In genomic region chr6:37516920-37517405, GRCh38 we compare ENCODE assay signal across 9 cellular contexts. TPM values are rescaled to one million over a fixed set of nuclear protein-coding genes. Genes with fewer than 3 reads are reported as not detected.
DNase-seq lines count a peak whose midpoint lies in the region; ATAC-seq and TF ChIP-seq lines count a peak whose summit lies in the region.
"Had no signal": no experiment of that assay in that cellular context is flagged by ENCODE, and none has a peak within 500 bp of the region (broad histone marks: within the 10 kb centered on the region; RNA-seq: fewer than 3 reads in every experiment).

No MANE protein-coding gene starts in this region.

- H3K36me3 ChIP-seq in CD4-positive, alpha-beta memory T cell (ENCODE audit: insufficient read depth, low read length), result no peaks in the 10 kb centered on the region
- H3K36me3 ChIP-seq in lower lobe of right lung (no peaks in the 10 kb centered on the region), right atrium auricular region (no peaks in the 10 kb centered on the region)

- H3K9me3 Mint-ChIP-seq in CD4-positive, alpha-beta memory T cell, result peaks cover 0 to 1% (median 0%) of the 10 kb centered on the region in 8 donors
- H3K9me3 Mint-ChIP-seq in activated CD8-positive, alpha-beta T cell treated with anti-CD3 and anti-CD28 coated beads for 36 hours, result peaks cover 4% of the 10 kb centered on the region

- no peak for DNase-seq in CD4-positive, alpha-beta memory T cell
- peak; percentile 41 for DNase-seq in activated CD8-positive, alpha-beta T cell treated with anti-CD3 and anti-CD28 coated beads for 36 hours
- DNase-seq in lower lobe of right lung (no peak), omental fat pad (ENCODE audit: low spot score) (no peak), right atrium auricular region (ENCODE audit: low spot score) (no peak), EL (no peak)
- DNase-seq: mesenchymal stem cell had no signal

- ATAC-seq in HG03432 (IDR thresholded peaks at IDR 0.05; ENCODE audit: unreplicated experiment) (peak; percentile 12), lower lobe of right lung (peak in 1 of 2 donors; percentile 15), omental fat pad (ENCODE audit: low FRiP score) (no peak), HG03196 (IDR thresholded peaks at IDR 0.05; ENCODE audit: unreplicated experiment) (no peak)
- peak; percentile 5 for ATAC-seq in activated CD8-positive, alpha-beta T cell treated with anti-CD3 and anti-CD28 coated beads for 36 hours

- no peaks in the 10 kb centered on the region for H3K27me3 ChIP-seq in CD4-positive, alpha-beta memory T cell (ENCODE audit: insufficient read depth, low read length)
- peaks cover 30% of the 10 kb centered on the region for H3K27me3 ChIP-seq in lower lobe of right lung (ENCODE audit: low read depth)
- H3K27me3 ChIP-seq in right atrium auricular region, result no peaks in the 10 kb centered on the region

- no peaks in the 10 kb centered on the region for H3K27me3 Mint-ChIP-seq in CD4-positive, alpha-beta memory T cell
- no peaks in the 10 kb centered on the region for H3K27me3 Mint-ChIP-seq in activated CD8-positive, alpha-beta T cell treated with anti-CD3 and anti-CD28 coated beads for 36 hours

- H3K27ac ChIP-seq in CD4-positive, alpha-beta memory T cell (ENCODE audit: low read depth, low read length), result peak overlapping the region; percentile 99
- H3K27ac ChIP-seq in lower lobe of right lung (peak overlapping the region; percentile 31), right atrium auricular region (no peak overlapping the region)

- peak overlapping the region; percentile 97 to 100 (median 100) for H3K27ac Mint-ChIP-seq in CD4-positive, alpha-beta memory T cell
- peak overlapping the region; percentile 97 for H3K27ac Mint-ChIP-seq in activated CD8-positive, alpha-beta T cell treated with anti-CD3 and anti-CD28 coated beads for 36 hours

- no peak for TF ChIP-seq CTCF in activated CD8-positive, alpha-beta T cell treated with anti-CD3 and anti-CD28 coated beads for 36 hours (IDR thresholded peaks at IDR 0.05)
- TF ChIP-seq CTCF in lower lobe of right lung (IDR thresholded peaks at IDR 0.05) (no peak), omental fat pad (IDR thresholded peaks at IDR 0.05) (no peak), right atrium auricular region (IDR thresholded peaks at IDR 0.05) (no peak)

- CTCF ChIA-PET in CD4-positive, alpha-beta memory T cell (lab: Charles Lee; ENCODE audit: partially characterized antibody), result interaction anchor here (0.6 to 4.5 kb wide), 15 partner anchors 8 to 244 kb away, joined by 3 to 77 read pairs (median 7); partner anchors contain the start of genes CCDC167 and CMTR1
- CTCF ChIA-PET in activated CD8-positive, alpha-beta T cell treated with anti-CD3 and anti-CD28 coated beads for 36 hours (lab: Charles Lee), result interaction anchor here (1.0 to 4.1 kb wide), 20 partner anchors 9 to 499 kb away, joined by 3 to 33 read pairs (median 5); no protein-coding TSS in a partner anchor

- POLR2A ChIA-PET in CD4-positive, alpha-beta memory T cell (lab: Charles Lee; ENCODE audit: partially characterized antibody), result interaction anchor here (1.0 to 16.9 kb wide), 19 partner anchors 12 to 528 kb away, joined by 3 to 977 read pairs (median 12); partner anchors contain the start of genes CCDC167, CMTR1 and MDGA1
- POLR2A ChIA-PET in activated CD8-positive, alpha-beta T cell treated with anti-CD3 and anti-CD28 coated beads for 36 hours (lab: Charles Lee), result interaction anchor here (1.1 to 4.5 kb wide), 17 partner anchors 9 to 188 kb away, joined by 3 to 109 read pairs (median 10); partner anchors contain the start of genes CCDC167 and CMTR1

- peak overlapping the region; percentile 84 to 95 (median 92) for H3K4me3 Mint-ChIP-seq in CD4-positive, alpha-beta memory T cell
- peak overlapping the region; percentile 78 for H3K4me3 Mint-ChIP-seq in activated CD8-positive, alpha-beta T cell treated with anti-CD3 and anti-CD28 coated beads for 36 hours

- H3K9me3 ChIP-seq in CD4-positive, alpha-beta memory T cell (ENCODE audit: control insufficient read depth in 1 of 2, low read length in 2 of 2), result no peaks in the 10 kb centered on the region
- no peaks in the 10 kb centered on the region for H3K9me3 ChIP-seq in lower lobe of right lung
- no peaks in the 10 kb centered on the region for H3K9me3 ChIP-seq in right atrium auricular region

- peak overlapping the region; percentile 49 to 70 for H3K4me3 ChIP-seq in CD4-positive, alpha-beta memory T cell (ENCODE audit: low read length in 2 of 2)
- H3K4me3 ChIP-seq in lower lobe of right lung (no peak overlapping the region), right atrium auricular region (no peak overlapping the region)

- peaks cover 55 to 94% (median 77%) of the 10 kb centered on the region in 4 donors for H3K4me1 Mint-ChIP-seq in CD4-positive, alpha-beta memory T cell
- peaks cover 86% of the 10 kb centered on the region for H3K4me1 Mint-ChIP-seq in activated CD8-positive, alpha-beta T cell treated with anti-CD3 and anti-CD28 coated beads for 36 hours (ENCODE audit: low read depth)

- intact Hi-C loops in CD4-positive, alpha-beta memory T cell (cut with micrococcal nuclease), result loop anchor here (1.0 to 2.0 kb wide), 7 partner anchors 9 to 84 kb away; partner anchors contain the start of gene CMTR1
- intact Hi-C loops in activated CD8-positive, alpha-beta T cell treated with anti-CD3 and anti-CD28 coated beads for 36 hours (cut with micrococcal nuclease), result loop anchor here (5.0 kb wide), 1 partner anchor 35 kb away; no protein-coding TSS in a partner anchor
- intact Hi-C loops in lower lobe of right lung (cut with DNase I), result no loop called here

- peaks cover 91% of the 10 kb centered on the region for H3K4me1 ChIP-seq in CD4-positive, alpha-beta memory T cell (ENCODE audit: insufficient read depth, low read length)
- H3K4me1 ChIP-seq in lower lobe of right lung, result peaks cover 8% of the 10 kb centered on the region
- H3K4me1 ChIP-seq in right atrium auricular region, result peaks cover 0 to 12% of the 10 kb centered on the region in 2 donors

- peaks cover 0 to 11% of the 10 kb centered on the region in 2 donors for H3K36me3 Mint-ChIP-seq in CD4-positive, alpha-beta memory T cell
- H3K36me3 Mint-ChIP-seq in activated CD8-positive, alpha-beta T cell treated with anti-CD3 and anti-CD28 coated beads for 36 hours (ENCODE audit: low read depth), result peaks cover 13% of the 10 kb centered on the region

RNA-seq across cellular contexts. Expression of gene CCDC167, which starts 17.3 kb away (rescaled TPM):
- 10 to 100 TPM; 25.1 to 27.8 TPM for total RNA-seq in CD4-positive, alpha-beta memory T cell
- 100 to 1,000 TPM; 151 to 226 TPM for polyA plus RNA-seq in CD4-positive, alpha-beta memory T cell
- total RNA-seq in activated CD8-positive, alpha-beta T cell treated with anti-CD3 and anti-CD28 coated beads for 36 hours, result 10 to 100 TPM; 63.7 to 68.1 TPM
- total RNA-seq in lower lobe of right lung (12.7 TPM), omental fat pad (10 to 100 TPM; 16.0 to 24.0 (median 20.0) TPM), right atrium auricular region (10 to 100 TPM; 26.1 to 39.6 TPM)

Comparison
In these comparisons a context has a peak if more than half of its experiments do, and no peak if none do; other contexts are left out.
1. H3K27ac ChIP-seq: peak in CD4-positive, alpha-beta memory T cell (single experiment) and lower lobe of right lung (single experiment); none in right atrium auricular region (0 of 2).
2. H3K4me3 ChIP-seq: peak in CD4-positive, alpha-beta memory T cell (2 of 2); none in lower lobe of right lung (single experiment) and right atrium auricular region (0 of 2).
3. ATAC-seq: peak in HG03432 (single experiment) and activated CD8-positive, alpha-beta T cell treated with anti-CD3 and anti-CD28 coated beads for 36 hours (single experiment); none in omental fat pad (single experiment) and HG03196 (single experiment).